ENCODE assay signal across 2 cellular contexts in genomic region chr6:34697904-34698557, GRCh38.
TF ChIP-seq lines count a peak whose summit lies in the region.

No MANE protein-coding gene starts in this region.

TF ChIP-seq in SK-N-SH, 30 proteins besides CTCF, POLR2A, EP300 and RAD21 (continued from another document):
- no peak for TF ChIP-seq USF2 (IDR thresholded peaks at IDR 0.05; ENCODE audit: borderline replicate concordance, low read depth, low read length)
- TF ChIP-seq TEAD4 (IDR thresholded peaks at IDR 0.05; ENCODE audit: borderline replicate concordance, insufficient read depth): no peak
- TF ChIP-seq FOXJ3 (CRISPR knock-in tag; IDR thresholded peaks at IDR 0.05): no peak
- no peak for TF ChIP-seq GATA2 (CRISPR knock-in tag; IDR thresholded peaks at IDR 0.05)
- TF ChIP-seq FOXM1 (IDR thresholded peaks at IDR 0.05; ENCODE audit: low read depth): no peak
- no peak for TF ChIP-seq CHD2 (IDR thresholded peaks at IDR 0.05; ENCODE audit: low read length, partially characterized antibody)
- no peak for TF ChIP-seq PBX3 (IDR thresholded peaks at IDR 0.05)
- no peak for TF ChIP-seq RCOR1 (IDR thresholded peaks at IDR 0.05; ENCODE audit: low read length)
- no peak for TF ChIP-seq TAF1 (IDR thresholded peaks at IDR 0.05; ENCODE audit: borderline replicate concordance, low read depth, low read length)
- TF ChIP-seq NFIC (IDR thresholded peaks at IDR 0.05; ENCODE audit: borderline replicate concordance): no peak
- TF ChIP-seq GABPA (IDR thresholded peaks at IDR 0.05; ENCODE audit: low read depth): no peak
- TF ChIP-seq ELF1 (IDR thresholded peaks at IDR 0.05): no peak
- no peak for TF ChIP-seq ZBTB33 (IDR thresholded peaks at IDR 0.05; ENCODE audit: borderline replicate concordance, low read depth)
- no peak for TF ChIP-seq SMC3 (IDR thresholded peaks at IDR 0.05; ENCODE audit: low read depth, low read length)

TF ChIP-seq in SK-N-SH treated with all-trans-retinoic acid at 6 μM for 48 hours, 23 proteins besides CTCF, POLR2A, EP300 and RAD21 (continued from another document):
- no peak for TF ChIP-seq POU6F1 (CRISPR knock-in tag; IDR thresholded peaks at IDR 0.05; ENCODE audit: borderline replicate concordance, low read depth)
- no peak for TF ChIP-seq TSHZ2 (CRISPR knock-in tag; IDR thresholded peaks at IDR 0.05)
- no peak for TF ChIP-seq BACH2 (CRISPR knock-in tag; IDR thresholded peaks at IDR 0.05; ENCODE audit: borderline replicate concordance)
- TF ChIP-seq ARNTL (CRISPR knock-in tag; IDR thresholded peaks at IDR 0.05; ENCODE audit: borderline replicate concordance, low read depth): no peak
- TF ChIP-seq PATZ1 (CRISPR knock-in tag; IDR thresholded peaks at IDR 0.05; ENCODE audit: borderline replicate concordance): no peak
- no peak for TF ChIP-seq ESRRG (CRISPR knock-in tag; IDR thresholded peaks at IDR 0.05)
- TF ChIP-seq SNAI2 (CRISPR knock-in tag; IDR thresholded peaks at IDR 0.05): no peak
- TF ChIP-seq GLIS3 (CRISPR knock-in tag; IDR thresholded peaks at IDR 0.05): no peak
- no peak for TF ChIP-seq CREB5 (CRISPR knock-in tag; IDR thresholded peaks at IDR 0.05; ENCODE audit: low read depth)
- no peak for TF ChIP-seq ISL1 (CRISPR knock-in tag; IDR thresholded peaks at IDR 0.05)
- TF ChIP-seq CSRNP3 (CRISPR knock-in tag; IDR thresholded peaks at IDR 0.05): no peak
- TF ChIP-seq ZC3H10 (CRISPR knock-in tag; IDR thresholded peaks at IDR 0.05): no peak
